Comparison of ENCODE assay signal across 18 cellular contexts in the genomic region with DNA sequence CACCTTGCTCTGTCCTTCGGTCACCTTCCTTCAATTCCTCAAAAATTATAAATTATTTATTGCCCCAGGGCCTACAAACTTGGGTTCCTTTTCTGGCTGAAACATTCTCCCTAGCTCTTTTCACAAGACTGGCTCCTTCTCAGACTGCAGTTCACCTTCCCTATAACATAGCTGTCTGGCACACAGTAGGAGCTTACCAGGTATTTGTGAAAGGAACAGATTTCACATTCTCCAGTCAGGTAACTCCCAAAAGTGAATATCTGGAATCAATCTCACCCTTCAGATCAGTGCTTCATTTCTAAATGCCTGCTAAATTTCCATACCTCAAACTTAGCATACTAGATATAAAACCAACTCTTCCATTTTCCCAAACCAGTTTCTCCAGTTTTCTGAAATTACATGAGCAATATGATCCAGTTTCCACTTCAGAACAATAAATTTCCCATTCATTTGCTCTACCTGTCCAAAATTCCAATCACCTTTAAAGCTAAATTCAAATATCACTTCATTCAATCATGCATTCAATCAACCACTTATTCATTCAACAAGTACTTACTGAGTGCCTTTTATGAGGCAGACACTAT. TPM values are rescaled to one million over a fixed set of nuclear protein-coding genes. Genes with fewer than 3 reads are reported as not detected.
A peak's percentile ranks its signal among the peaks of the same experiment; 100 is the strongest.
DNase-seq lines count a peak whose midpoint lies in the region; ATAC-seq and TF ChIP-seq lines count a peak whose summit lies in the region.
"Had no signal": no experiment of that assay in that cellular context is flagged by ENCODE, and none has a peak within 500 bp of the region (broad histone marks: within the 10 kb centered on the region; RNA-seq: fewer than 3 reads in every experiment).

No MANE protein-coding gene starts in this region.

- H3K4me3 ChIP-seq in HEK293 (ENCODE audit: low read depth, low read length) (no peak overlapping the region), aorta (ENCODE audit: low read length in 2 of 2) (no peak overlapping the region)
- H3K4me3 ChIP-seq: gastroesophageal sphincter had no signal

- H3K27ac ChIP-seq in HEK293 (ENCODE audit: extremely low read depth, low read depth, low read length) (no peak overlapping the region), aorta (ENCODE audit: low read depth in 1 of 2, low read length in 2 of 2) (no peak overlapping the region)
- H3K27ac ChIP-seq: 22Rv1, gastroesophageal sphincter had no signal

- POLR2A ChIA-PET in HEK293 (lab: Yijun Ruan, JAX): no interaction called here
- POLR2A ChIA-PET in WTC11 (lab: Charles Lee): no interaction called here

- H3K4me1 ChIP-seq in HEK293 (ENCODE audit: control insufficient read depth, insufficient read depth, low read length) (no peaks in the 10 kb centered on the region), aorta (ENCODE audit: control insufficient read depth in 1 of 2, insufficient read depth in 2 of 2, low read length in 2 of 2) (peaks cover 1 to 2% of the 10 kb centered on the region in 2 donors)

- H3K27ac Mint-ChIP-seq in WTC11: peak overlapping the region; percentile 5; the same call in 1 of the 2 replicates
- H3K27ac Mint-ChIP-seq in mesothelial cell of epicardium: peak overlapping the region; percentile 61
- H3K27ac Mint-ChIP-seq: B cell had no signal

- TF ChIP-seq CTCF in HEK293 (tag by site-specific recombination; IDR thresholded peaks at IDR 0.05) (no peak), WTC11 (IDR thresholded peaks at IDR 0.05) (no peak), mesothelial cell of epicardium (IDR thresholded peaks at IDR 0.05; ENCODE audit: unreplicated experiment) (no peak)

- H3K27me3 Mint-ChIP-seq in WTC11 (ENCODE audit: low read depth) (no peaks in the 10 kb centered on the region), mesothelial cell of epicardium (ENCODE audit: low read depth) (no peaks in the 10 kb centered on the region)
- H3K27me3 Mint-ChIP-seq: B cell had no signal

- H3K9me3 Mint-ChIP-seq in WTC11 (no peaks in the 10 kb centered on the region), mesothelial cell of epicardium (no peaks in the 10 kb centered on the region)

- no peaks in the 10 kb centered on the region for H3K27me3 ChIP-seq in aorta (ENCODE audit: control insufficient read depth in 1 of 2, insufficient read depth in 2 of 2, low read length in 1 of 2)
- H3K27me3 ChIP-seq: gastroesophageal sphincter had no signal

- intact Hi-C loops in aorta (cut with DNase I): no loop called here

- ATAC-seq in WTC11 (no peak), aorta (ENCODE audit: low FRiP score) (no peak), GM18907 (IDR thresholded peaks at IDR 0.05; ENCODE audit: unreplicated experiment) (no peak)
- ATAC-seq: gastroesophageal sphincter, SK-N-SH treated with all-trans-retinoic acid at 6 μM for 48 hours had no signal

- CTCF ChIA-PET in HEK293 (lab: Yijun Ruan, JAX) (interaction anchor here (0.7 kb wide), 1 partner anchor 348 kb away, joined by 4 read pairs; no protein-coding TSS in a partner anchor), WTC11 (lab: Charles Lee) (interaction anchor here (1.1 to 1.2 kb wide), 2 partner anchors 32 to 62 kb away, joined by 3 read pairs; a partner anchor contains a TSS)

- H3K4me1 Mint-ChIP-seq in WTC11: peaks cover 15% of the 10 kb centered on the region
- peaks cover 11% of the 10 kb centered on the region for H3K4me1 Mint-ChIP-seq in mesothelial cell of epicardium

- H3K4me3 Mint-ChIP-seq in WTC11: no peak overlapping the region
- no peak overlapping the region for H3K4me3 Mint-ChIP-seq in mesothelial cell of epicardium
- H3K4me3 Mint-ChIP-seq: B cell had no signal

- H3K36me3 ChIP-seq in HEK293 (ENCODE audit: control insufficient read depth in 2 of 2, insufficient read depth in 1 of 2, low read length in 2 of 2) (no peaks in the 10 kb centered on the region), aorta (ENCODE audit: control insufficient read depth in 1 of 2, insufficient read depth in 2 of 2, low read length in 1 of 2) (no peaks in the 10 kb centered on the region)

- 96 to 99% methylated on average over 1 of the region's 1 CpG for WGBS in aorta, 2 donors

- H3K36me3 Mint-ChIP-seq in WTC11 (no peaks in the 10 kb centered on the region), mesothelial cell of epicardium (peaks cover 4% of the 10 kb centered on the region)

- peak; percentile 45 for DNase-seq in DMS53 (lab: John Stamatoyannopoulos, UW)
- no peak for DNase-seq in DMS53 treated with DMSO at 0.1 percent for 48 hours (lab: John Stamatoyannopoulos, UW; ENCODE audit: unreplicated experiment)
- no peak for DNase-seq in WTC11 (ENCODE audit: low spot score)
- DNase-seq in mesothelial cell of epicardium (ENCODE audit: low spot score in 2 of 2, unreplicated experiment in 2 of 2): no peak
- DNase-seq in aorta: no peak
- DNase-seq in NCI-H82 (lab: John Stamatoyannopoulos, UW): no peak
- DNase-seq: activated CD4-positive, alpha-beta T cell treated with anti-CD3 and anti-CD28 coated beads for 48 hours; activated naive CD4-positive, alpha-beta T cell treated with anti-CD3 and anti-CD28 coated beads, Interleukin-2, amount 50 U/mL, for 16 hours; activated T-cell treated with anti-CD3 and anti-CD28 coated beads, Interleukin-2, amount 50 U/mL, for 1 hour; KBM-7; NCI-H1930; NCI-H69 had no signal

- no peaks in the 10 kb centered on the region for H3K9me3 ChIP-seq in HEK293 (ENCODE audit: control insufficient read depth, insufficient read depth, low read depth, low read length)
- no peaks in the 10 kb centered on the region for H3K9me3 ChIP-seq in aorta (ENCODE audit: control insufficient read depth, low read length)
- H3K9me3 ChIP-seq: gastroesophageal sphincter had no signal

TF ChIP-seq in HEK293, 187 proteins besides CTCF, POLR2A, EP300 and RAD21:
- TF ChIP-seq ZBTB17 (tag by site-specific recombination; IDR thresholded peaks at IDR 0.05) (no peak), SCRT2 (tag by site-specific recombination; IDR thresholded peaks at IDR 0.05) (peak; percentile 60)

TF ChIP-seq in WTC11, 78 proteins besides CTCF, POLR2A, EP300 and RAD21 (continues in another document):
- TF ChIP-seq, protein P1, sequence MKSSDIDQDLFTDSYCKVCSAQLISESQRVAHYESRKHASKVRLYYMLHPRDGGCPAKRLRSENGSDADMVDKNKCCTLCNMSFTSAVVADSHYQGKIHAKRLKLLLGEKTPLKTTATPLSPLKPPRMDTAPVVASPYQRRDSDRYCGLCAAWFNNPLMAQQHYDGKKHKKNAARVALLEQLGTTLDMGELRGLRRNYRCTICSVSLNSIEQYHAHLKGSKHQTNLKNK (CRISPR knock-in tag; IDR thresholded peaks at IDR 0.05): no peak
- no peak for TF ChIP-seq ZNF138 (CRISPR knock-in tag; conservative IDR thresholded peaks at IDR 0.05)
- TF ChIP-seq ZNF396 (CRISPR knock-in tag; IDR thresholded peaks at IDR 0.05; ENCODE audit: borderline replicate concordance): no peak
- TF ChIP-seq, protein P2, sequence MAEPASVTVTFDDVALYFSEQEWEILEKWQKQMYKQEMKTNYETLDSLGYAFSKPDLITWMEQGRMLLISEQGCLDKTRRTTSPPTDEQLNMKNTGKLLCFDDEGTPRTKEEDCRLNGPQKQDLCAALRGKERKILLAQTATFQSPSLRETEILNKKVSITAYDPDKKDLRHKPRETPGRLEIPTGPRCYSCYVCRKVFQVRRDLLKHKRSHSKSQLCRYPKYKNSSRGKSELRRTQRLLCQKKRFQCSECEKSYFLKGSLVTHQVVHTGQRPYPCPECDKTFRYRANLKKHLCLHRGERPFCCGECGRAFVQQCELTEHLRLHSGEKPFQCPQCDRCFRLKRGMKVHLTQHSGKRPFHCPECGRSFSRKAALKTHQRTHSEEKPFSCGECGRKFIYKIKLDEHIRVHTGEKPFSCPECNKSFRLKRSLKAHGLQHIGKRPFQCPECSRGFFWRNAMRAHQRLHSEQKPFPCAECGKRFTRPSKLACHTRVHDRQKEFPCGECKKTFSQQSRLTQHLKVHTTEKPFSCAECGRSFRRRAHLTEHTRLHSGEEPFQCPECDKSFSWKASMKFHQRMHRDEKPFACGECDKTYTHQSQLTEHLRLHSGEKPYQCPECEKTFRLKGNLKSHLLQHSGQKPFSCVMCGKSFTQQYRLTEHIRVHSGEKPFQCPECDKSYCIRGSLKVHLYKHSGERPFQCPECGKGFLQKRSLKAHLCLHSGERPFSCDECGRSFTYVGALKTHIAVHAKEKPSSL (CRISPR knock-in tag; conservative IDR thresholded peaks at IDR 0.05): no peak
- TF ChIP-seq, protein P3, sequence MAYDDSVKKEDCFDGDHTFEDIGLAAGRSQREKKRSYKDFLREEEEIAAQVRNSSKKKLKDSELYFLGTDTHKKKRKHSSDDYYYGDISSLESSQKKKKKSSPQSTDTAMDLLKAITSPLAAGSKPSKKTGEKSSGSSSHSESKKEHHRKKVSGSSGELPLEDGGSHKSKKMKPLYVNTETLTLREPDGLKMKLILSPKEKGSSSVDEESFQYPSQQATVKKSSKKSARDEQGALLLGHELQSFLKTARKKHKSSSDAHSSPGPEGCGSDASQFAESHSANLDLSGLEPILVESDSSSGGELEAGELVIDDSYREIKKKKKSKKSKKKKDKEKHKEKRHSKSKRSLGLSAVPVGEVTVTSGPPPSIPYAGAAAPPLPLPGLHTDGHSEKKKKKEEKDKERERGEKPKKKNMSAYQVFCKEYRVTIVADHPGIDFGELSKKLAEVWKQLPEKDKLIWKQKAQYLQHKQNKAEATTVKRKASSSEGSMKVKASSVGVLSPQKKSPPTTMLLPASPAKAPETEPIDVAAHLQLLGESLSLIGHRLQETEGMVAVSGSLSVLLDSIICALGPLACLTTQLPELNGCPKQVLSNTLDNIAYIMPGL (CRISPR knock-in tag; IDR thresholded peaks at IDR 0.05): no peak

RNA-seq across cellular contexts. Expression of a gene that starts 6.1 kb away (rescaled TPM):
- total RNA-seq in WTC11 (2021) (26.6 to 30.3 TPM (median 27.8 TPM) in 3 replicates), mesothelial cell of epicardium (15.8 to 19.8 TPM (median 16.7 TPM) in 3 replicates), aorta (10 to 100 TPM; 25.0 to 25.1 TPM)
- 10 to 100 TPM; 11.4 to 19.4 TPM for polyA plus RNA-seq in aorta
